ENCODE assay signal across 14 cellular contexts in genomic region chr16:79757163-79757562, GRCh38.
"Had no signal": no experiment of that assay in that cellular context is flagged by ENCODE, and none has a peak within 500 bp of the region (broad histone marks: within the 10 kb centered on the region; RNA-seq: fewer than 3 reads in every experiment).

No MANE protein-coding gene starts in this region.

- H3K9me3 Mint-ChIP-seq: activated naive CD4-positive, alpha-beta T cell treated with anti-CD3 and anti-CD28 coated beads, Interleukin-2, amount 10 ng/mL, durations not matched to agents 7 days and 5 days; mesothelial cell of epicardium; stimulated activated naive CD8-positive, alpha-beta T cell treated with anti-CD3 and anti-CD28 coated beads, Interleukin-15, Interleukin-2, amounts not matched to agents 100 ng/mL and 50 ng/mL, for 24 hours had no signal

- H3K27ac ChIP-seq: ovary, thoracic aorta had no signal

- H3K4me1 Mint-ChIP-seq: neural crest cell had no signal

- H3K27ac Mint-ChIP-seq: activated CD8-positive, alpha-beta T cell treated with anti-CD3 and anti-CD28 coated beads, Interleukin-2, amount 10 ng/mL, durations not matched to agents 7 days and 5 days; activated naive CD4-positive, alpha-beta T cell treated with anti-CD3 and anti-CD28 coated beads, Interleukin-2, amount 10 ng/mL, durations not matched to agents 7 days and 5 days; mesothelial cell of epicardium; stimulated activated naive CD8-positive, alpha-beta T cell treated with anti-CD3 and anti-CD28 coated beads, Interleukin-15, Interleukin-2, amounts not matched to agents 100 ng/mL and 50 ng/mL, for 24 hours had no signal

- H3K36me3 Mint-ChIP-seq: activated naive CD4-positive, alpha-beta T cell treated with anti-CD3 and anti-CD28 coated beads, Interleukin-2, amount 10 ng/mL, durations not matched to agents 7 days and 5 days; mesothelial cell of epicardium had no signal

- H3K4me3 Mint-ChIP-seq: activated CD8-positive, alpha-beta T cell treated with anti-CD3 and anti-CD28 coated beads, Interleukin-2, amount 10 ng/mL, durations not matched to agents 7 days and 5 days; activated naive CD4-positive, alpha-beta T cell treated with anti-CD3 and anti-CD28 coated beads, Interleukin-2, amount 10 ng/mL, durations not matched to agents 7 days and 5 days; mesothelial cell of epicardium; neural crest cell; stimulated activated naive CD8-positive, alpha-beta T cell treated with anti-CD3 and anti-CD28 coated beads, Interleukin-15, Interleukin-2, amounts not matched to agents 100 ng/mL and 50 ng/mL, for 24 hours had no signal

- H3K36me3 ChIP-seq: ovary, thoracic aorta had no signal

- H3K9me3 ChIP-seq: ovary, thoracic aorta had no signal

- ATAC-seq: activated CD4-positive, CD25-positive, alpha-beta regulatory T cell treated with anti-CD3 and anti-CD28 coated beads, Interleukin-2, amount 50 U/mL, for 24 hours; activated CD8-positive, alpha-beta T cell treated with anti-CD3 and anti-CD28 coated beads, Interleukin-2, amount 10 ng/mL, durations not matched to agents 7 days and 5 days had no signal

- H3K4me3 ChIP-seq: ovary, thoracic aorta had no signal

- DNase-seq: activated CD8-positive, alpha-beta memory T cell treated with anti-CD3 and anti-CD28 coated beads, Interleukin-2, amount 50 U/mL, for 48 hours; activated CD8-positive, alpha-beta T cell treated with anti-CD3 and anti-CD28 coated beads, Interleukin-2, amount 10 ng/mL, durations not matched to agents 7 days and 5 days; activated naive CD4-positive, alpha-beta T cell treated with anti-CD3 and anti-CD28 coated beads, Interleukin-2, amount 10 ng/mL, durations not matched to agents 7 days and 5 days; dermis blood vessel endothelial cell; hippocampal formation; kidney glomerular epithelial cell; ovary; stimulated activated CD4-positive, alpha-beta T cell treated with anti-CD3 and anti-CD28 coated beads, Interleukin-4, amount 100 ng/mL, for 1 hour; stimulated activated CD8-positive, alpha-beta memory T cell treated with anti-CD3 and anti-CD28 coated beads, Interleukin-4, amount 100 ng/mL, for 48 hours had no signal

- H3K27me3 ChIP-seq: ovary had no signal
